In the genomic region with DNA sequence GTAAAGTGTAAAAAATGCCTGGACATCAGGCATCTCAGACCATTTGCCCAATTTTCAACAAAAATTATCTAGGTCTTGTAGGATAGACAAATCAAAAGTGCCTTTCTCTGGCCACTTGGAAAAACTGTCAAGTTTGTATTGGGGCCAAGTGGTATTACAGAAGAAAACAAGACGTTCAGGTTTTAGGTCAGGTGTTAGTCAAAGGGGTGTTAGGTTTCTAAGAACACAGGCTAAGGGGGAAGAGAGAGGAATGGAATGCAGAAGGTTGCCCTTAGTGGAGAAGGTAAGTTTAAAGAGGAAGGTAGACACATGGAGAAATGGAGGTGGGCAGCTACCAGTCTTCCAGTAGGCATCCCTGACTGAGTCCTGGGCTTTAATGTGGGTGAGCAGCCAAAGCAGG, we compare ENCODE assay signal across 1 cellular context.
TF ChIP-seq lines count a peak whose summit lies in the region.

No MANE protein-coding gene starts in this region.

TF ChIP-seq in GM23338, 12 proteins besides CTCF, POLR2A, EP300 and RAD21 (continued from another document):
- TF ChIP-seq, protein P1, sequence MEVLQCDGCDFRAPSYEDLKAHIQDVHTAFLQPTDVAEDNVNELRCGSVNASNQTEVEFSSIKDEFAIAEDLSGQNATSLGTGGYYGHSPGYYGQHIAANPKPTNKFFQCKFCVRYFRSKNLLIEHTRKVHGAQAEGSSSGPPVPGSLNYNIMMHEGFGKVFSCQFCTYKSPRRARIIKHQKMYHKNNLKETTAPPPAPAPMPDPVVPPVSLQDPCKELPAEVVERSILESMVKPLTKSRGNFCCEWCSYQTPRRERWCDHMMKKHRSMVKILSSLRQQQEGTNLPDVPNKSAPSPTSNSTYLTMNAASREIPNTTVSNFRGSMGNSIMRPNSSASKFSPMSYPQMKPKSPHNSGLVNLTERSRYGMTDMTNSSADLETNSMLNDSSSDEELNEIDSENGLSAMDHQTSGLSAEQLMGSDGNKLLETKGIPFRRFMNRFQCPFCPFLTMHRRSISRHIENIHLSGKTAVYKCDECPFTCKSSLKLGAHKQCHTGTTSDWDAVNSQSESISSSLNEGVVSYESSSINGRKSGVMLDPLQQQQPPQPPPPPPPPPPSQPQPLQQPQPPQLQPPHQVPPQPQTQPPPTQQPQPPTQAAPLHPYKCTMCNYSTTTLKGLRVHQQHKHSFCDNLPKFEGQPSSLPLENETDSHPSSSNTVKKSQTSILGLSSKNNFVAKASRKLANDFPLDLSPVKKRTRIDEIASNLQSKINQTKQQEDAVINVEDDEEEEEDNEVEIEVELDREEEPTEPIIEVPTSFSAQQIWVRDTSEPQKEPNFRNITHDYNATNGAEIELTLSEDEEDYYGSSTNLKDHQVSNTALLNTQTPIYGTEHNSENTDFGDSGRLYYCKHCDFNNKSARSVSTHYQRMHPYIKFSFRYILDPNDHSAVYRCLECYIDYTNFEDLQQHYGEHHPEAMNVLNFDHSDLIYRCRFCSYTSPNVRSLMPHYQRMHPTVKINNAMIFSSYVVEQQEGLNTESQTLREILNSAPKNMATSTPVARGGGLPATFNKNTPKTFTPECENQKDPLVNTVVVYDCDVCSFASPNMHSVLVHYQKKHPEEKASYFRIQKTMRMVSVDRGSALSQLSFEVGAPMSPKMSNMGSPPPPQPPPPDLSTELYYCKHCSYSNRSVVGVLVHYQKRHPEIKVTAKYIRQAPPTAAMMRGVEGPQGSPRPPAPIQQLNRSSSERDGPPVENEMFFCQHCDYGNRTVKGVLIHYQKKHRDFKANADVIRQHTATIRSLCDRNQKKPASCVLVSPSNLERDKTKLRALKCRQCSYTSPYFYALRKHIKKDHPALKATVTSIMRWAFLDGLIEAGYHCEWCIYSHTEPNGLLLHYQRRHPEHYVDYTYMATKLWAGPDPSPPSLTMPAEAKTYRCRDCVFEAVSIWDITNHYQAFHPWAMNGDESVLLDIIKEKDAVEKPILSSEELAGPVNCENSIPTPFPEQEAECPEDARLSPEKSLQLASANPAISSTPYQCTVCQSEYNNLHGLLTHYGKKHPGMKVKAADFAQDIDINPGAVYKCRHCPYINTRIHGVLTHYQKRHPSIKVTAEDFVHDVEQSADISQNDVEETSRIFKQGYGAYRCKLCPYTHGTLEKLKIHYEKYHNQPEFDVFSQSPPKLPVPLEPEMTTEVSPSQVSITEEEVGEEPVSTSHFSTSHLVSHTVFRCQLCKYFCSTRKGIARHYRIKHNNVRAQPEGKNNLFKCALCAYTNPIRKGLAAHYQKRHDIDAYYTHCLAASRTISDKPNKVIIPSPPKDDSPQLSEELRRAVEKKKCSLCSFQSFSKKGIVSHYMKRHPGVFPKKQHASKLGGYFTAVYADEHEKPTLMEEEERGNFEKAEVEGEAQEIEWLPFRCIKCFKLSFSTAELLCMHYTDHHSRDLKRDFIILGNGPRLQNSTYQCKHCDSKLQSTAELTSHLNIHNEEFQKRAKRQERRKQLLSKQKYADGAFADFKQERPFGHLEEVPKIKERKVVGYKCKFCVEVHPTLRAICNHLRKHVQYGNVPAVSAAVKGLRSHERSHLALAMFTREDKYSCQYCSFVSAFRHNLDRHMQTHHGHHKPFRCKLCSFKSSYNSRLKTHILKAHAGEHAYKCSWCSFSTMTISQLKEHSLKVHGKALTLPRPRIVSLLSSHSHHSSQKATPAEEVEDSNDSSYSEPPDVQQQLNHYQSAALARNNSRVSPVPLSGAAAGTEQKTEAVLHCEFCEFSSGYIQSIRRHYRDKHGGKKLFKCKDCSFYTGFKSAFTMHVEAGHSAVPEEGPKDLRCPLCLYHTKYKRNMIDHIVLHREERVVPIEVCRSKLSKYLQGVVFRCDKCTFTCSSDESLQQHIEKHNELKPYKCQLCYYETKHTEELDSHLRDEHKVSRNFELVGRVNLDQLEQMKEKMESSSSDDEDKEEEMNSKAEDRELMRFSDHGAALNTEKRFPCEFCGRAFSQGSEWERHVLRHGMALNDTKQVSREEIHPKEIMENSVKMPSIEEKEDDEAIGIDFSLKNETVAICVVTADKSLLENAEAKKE (CRISPR knock-in tag; IDR thresholded peaks at IDR 0.05), result no peak
- no peak for TF ChIP-seq ZNF331 (CRISPR knock-in tag; IDR thresholded peaks at IDR 0.05; ENCODE audit: low read depth)
- TF ChIP-seq STAT1 (IDR thresholded peaks at IDR 0.05; ENCODE audit: unreplicated experiment), result no peak
TF ChIP-seq in GM23338: peak in this region for 0.
